Comparison of ENCODE assay signal across 20 cellular contexts in genomic region chr5:73826301-73826700, GRCh38.
DNase-seq lines count a peak whose midpoint lies in the region; ATAC-seq and TF ChIP-seq lines count a peak whose summit lies in the region.
"Had no signal": no experiment of that assay in that cellular context is flagged by ENCODE, and none has a peak within 500 bp of the region (broad histone marks: within the 10 kb centered on the region; RNA-seq: fewer than 3 reads in every experiment).

No MANE protein-coding gene starts in this region.

- H3K4me3 ChIP-seq in AG04450 (ENCODE audit: low read depth, low read length), result no peak overlapping the region; the same call in 1 of the 2 replicates
- no peak overlapping the region for H3K4me3 ChIP-seq in esophagus squamous epithelium
- no peak overlapping the region for H3K4me3 ChIP-seq in prostate gland

- H3K9me3 ChIP-seq in AG04450 (ENCODE audit: control insufficient read depth, insufficient read depth, low read length), result no peaks in the 10 kb centered on the region
- no peaks in the 10 kb centered on the region for H3K9me3 ChIP-seq in esophagus squamous epithelium
- H3K9me3 ChIP-seq in prostate gland, result no peaks in the 10 kb centered on the region
- H3K9me3 ChIP-seq: SK-N-SH had no signal

- WGBS in esophagus squamous epithelium, 2 donors, result 20 to 59% methylated on average over 5 of the region's 5 CpGs
- WGBS in prostate gland, result 45% methylated on average over 5 of the region's 5 CpGs

- no peaks in the 10 kb centered on the region for H3K27me3 ChIP-seq in AG04450 (ENCODE audit: control insufficient read depth, insufficient read depth, low read length)
- H3K27me3 ChIP-seq in esophagus squamous epithelium, result no peaks in the 10 kb centered on the region
- H3K27me3 ChIP-seq in prostate gland (replicated peaks; ENCODE audit: insufficient read depth), result no peaks in the 10 kb centered on the region

- POLR2A ChIA-PET in AG04450 (lab: Yijun Ruan, JAX), result interaction anchor here (1.0 kb wide), 1 partner anchor 9 kb away, joined by 3 read pairs; no protein-coding TSS in a partner anchor

- intact Hi-C loops in esophagus squamous epithelium (cut with DNase I) (no loop called here), prostate gland (cut with DNase I) (no loop called here)

- CTCF ChIA-PET in AG04450 (lab: Charles Lee), result interaction anchor here (0.9 to 1.0 kb wide), 2 partner anchors 33 to 235 kb away, joined by 3 to 4 read pairs; no protein-coding TSS in a partner anchor

- ATAC-seq in HG02798 (IDR thresholded peaks at IDR 0.05; ENCODE audit: poor library complexity, unreplicated experiment) (no peak), GM19397 (IDR thresholded peaks at IDR 0.05; ENCODE audit: unreplicated experiment) (no peak)
- ATAC-seq: CD8-positive, alpha-beta T cell; PC-3; stimulated activated naive CD8-positive, alpha-beta T cell treated with anti-CD3 and anti-CD28 coated beads, Interleukin-15, Interleukin-2, amounts not matched to agents 100 U/mL and 50 U/mL, for 24 hours had no signal

- TF ChIP-seq POLR2A in esophagus squamous epithelium (IDR thresholded peaks at IDR 0.05), result no peak
- no peak for TF ChIP-seq POLR2A in prostate gland (IDR thresholded peaks at IDR 0.05)

- H3K36me3 ChIP-seq in esophagus squamous epithelium, result no peaks in the 10 kb centered on the region
- H3K36me3 ChIP-seq in prostate gland, result no peaks in the 10 kb centered on the region

- DNase-seq in AG04450 (ENCODE audit: low read depth, low spot score), result no peak
- DNase-seq in NCI-H510A (lab: John Stamatoyannopoulos, UW), result peak; percentile 0
- DNase-seq in esophagus squamous epithelium (lab: John Stamatoyannopoulos, UW), result no peak
- DNase-seq in prostate gland (ENCODE audit: low spot score), result peak; percentile 32
- no peak for DNase-seq in DMS114 treated with DMSO at 0.1 percent for 48 hours (lab: John Stamatoyannopoulos, UW; ENCODE audit: unreplicated experiment)
- no peak for DNase-seq in medulla oblongata (ENCODE audit: extremely low spot score)
- DNase-seq: activated CD4-positive, alpha-beta T cell treated with anti-CD3 and anti-CD28 coated beads, Interleukin-2, amount 10 ng/mL, durations not matched to agents 24 days and 14 days; activated CD8-positive, alpha-beta memory T cell treated with anti-CD3 and anti-CD28 coated beads, Interleukin-2, amount 50 U/mL, for 48 hours; activated gamma-delta T cell treated with Interleukin-2 at 50 U/mL for 16 hours; CD8-positive, alpha-beta T cell; glutamatergic neuron; immature natural killer cell; NCI-H187 treated with DMSO at 0.1 percent for 48 hours; NCI-H774; PC-3; retina; SK-N-SH; stimulated activated naive CD8-positive, alpha-beta T cell treated with anti-CD3 and anti-CD28 coated beads, Interleukin-15, Interleukin-2, amounts not matched to agents 100 U/mL and 50 U/mL, for 24 hours had no signal

- peaks cover 10 to 82% (median 41%) of the 10 kb centered on the region in 3 donors for H3K4me1 ChIP-seq in esophagus squamous epithelium
- H3K4me1 ChIP-seq in prostate gland (replicated peaks), result no peaks in the 10 kb centered on the region

- peak overlapping the region; percentile 86 for H3K27ac ChIP-seq in AG04450 (ENCODE audit: low read depth, low read length)
- H3K27ac ChIP-seq in esophagus squamous epithelium, result peak overlapping the region; percentile 32 to 79 (median 64)
- H3K27ac ChIP-seq in prostate gland, result peak overlapping the region; percentile 25 to 43

- TF ChIP-seq CTCF in AG04450 (IDR thresholded peaks at IDR 0.05; ENCODE audit: low read depth, low read length) (no peak), esophagus squamous epithelium (IDR thresholded peaks at IDR 0.05) (no peak), prostate gland (IDR thresholded peaks at IDR 0.05) (no peak)

Comparison
In these comparisons a context has a peak if more than half of its experiments do, and no peak if none do; other contexts are left out.
1. DNase-seq: peak in NCI-H510A (single experiment) and prostate gland (single experiment); none in AG04450 (single experiment), esophagus squamous epithelium (single experiment), DMS114 treated with DMSO at 0.1 percent for 48 hours (single experiment) and medulla oblongata (single experiment).
2. H3K27ac ChIP-seq: peak in every context shown above with its lines; median percentile 86 in AG04450; 64 in esophagus squamous epithelium; 34 in prostate gland.